ENCODE assay signal across 1 cellular context in genomic region chr9:127783644-127784043, GRCh38.
TF ChIP-seq lines count a peak whose summit lies in the region.

No MANE protein-coding gene starts in this region.

TF ChIP-seq in WTC11, 78 proteins besides CTCF, POLR2A, EP300 and RAD21:
- TF ChIP-seq ATF1 (CRISPR knock-in tag; IDR thresholded peaks at IDR 0.05) (no peak), OVOL2 (CRISPR knock-in tag; IDR thresholded peaks at IDR 0.05; ENCODE audit: borderline replicate concordance) (no peak), TEAD4 (CRISPR knock-in tag; IDR thresholded peaks at IDR 0.05) (no peak), AFF4 (CRISPR knock-in tag; IDR thresholded peaks at IDR 0.05; ENCODE audit: borderline replicate concordance) (no peak), ARID4B (CRISPR knock-in tag; IDR thresholded peaks at IDR 0.05; ENCODE audit: borderline replicate concordance) (no peak), ETV6 (CRISPR knock-in tag; IDR thresholded peaks at IDR 0.05) (no peak), SMAD4 (CRISPR knock-in tag; IDR thresholded peaks at IDR 0.05) (no peak), NR3C1 (CRISPR knock-in tag; conservative IDR thresholded peaks at IDR 0.05; ENCODE audit: low read depth) (no peak), HMGXB4 (CRISPR knock-in tag; IDR thresholded peaks at IDR 0.05) (no peak)
